In genomic region chr7:138982204-138982623, GRCh38 we compare ENCODE assay signal across 8 cellular contexts. TPM values are rescaled to one million over a fixed set of nuclear protein-coding genes. Genes with fewer than 3 reads are reported as not detected.
DNase-seq lines count a peak whose midpoint lies in the region; ATAC-seq, FAIRE-seq and TF ChIP-seq lines count a peak whose summit lies in the region.

No MANE protein-coding gene starts in this region.

- H3K36me3 ChIP-seq in SK-N-SH (replicated peaks in 1 of 2; ENCODE audit: control insufficient read depth in 1 of 2, insufficient read depth in 2 of 2, low read length in 1 of 2), result peaks cover 0 to 7% of the 10 kb centered on the region in 2 experiments
- no peaks in the 10 kb centered on the region for H3K36me3 ChIP-seq in hepatocyte (replicated peaks; ENCODE audit: insufficient read depth, low read depth)

- POLR2A ChIA-PET in SK-N-SH (lab: Yijun Ruan, JAX) (interaction anchor here (1.1 to 1.9 kb wide), 3 partner anchors 8 to 47 kb away, joined by 3 to 7 read pairs (median 5); no protein-coding TSS in a partner anchor), WTC11 (lab: Charles Lee) (no interaction called here)

- H3K27me3 ChIP-seq in SK-N-SH (ENCODE audit: insufficient read depth) (no peaks in the 10 kb centered on the region), hepatocyte (no peaks in the 10 kb centered on the region)

- peaks cover 3% of the 10 kb centered on the region; the same call in 1 of the 2 replicates for H3K9me3 Mint-ChIP-seq in WTC11
- no peaks in the 10 kb centered on the region for H3K9me3 Mint-ChIP-seq in stimulated activated memory B cell treated with anti-CD40 and anti-IgM and Interleukin-4, amounts not matched to agents 10 μg/mL and 1 μg/mL and 100 μg/mL, for 72 hours

- H4K20me1 ChIP-seq in SK-N-SH (ENCODE audit: insufficient read depth) (peaks cover 11% of the 10 kb centered on the region; the same call in 1 of the 2 replicates), hepatocyte (ENCODE audit: insufficient read depth, poor library complexity, severe bottlenecking) (no peaks in the 10 kb centered on the region)

- peak overlapping the region; percentile 93 for H3K4me2 ChIP-seq in SK-N-SH
- H3K4me2 ChIP-seq in hepatocyte, result peak overlapping the region; percentile 97

- peak overlapping the region; percentile 59 to 67 for H3K4me3 ChIP-seq in SK-N-SH (ENCODE audit: low read depth in 2 of 2, low read length in 1 of 2)
- H3K4me3 ChIP-seq in hepatocyte, result peak overlapping the region; percentile 20

- no peak for FAIRE-seq in D721Med (lab: Jason Lieb, UNC)

- peaks cover 0 to 34% of the 10 kb centered on the region in 2 experiments; a peak in 2 of 4 replicates for H3K4me1 ChIP-seq in SK-N-SH (ENCODE audit: control insufficient read depth in 1 of 2, insufficient read depth in 2 of 2, low read depth in 1 of 2, low read length in 1 of 2)
- H3K4me1 ChIP-seq in hepatocyte (ENCODE audit: insufficient read depth), result peaks cover 10% of the 10 kb centered on the region

- peaks cover 35% of the 10 kb centered on the region for H3K4me1 Mint-ChIP-seq in WTC11
- H3K4me1 Mint-ChIP-seq in stimulated activated memory B cell treated with anti-CD40 and anti-IgM and Interleukin-4, amounts not matched to agents 10 μg/mL and 1 μg/mL and 100 μg/mL, for 72 hours, result peaks cover 18% of the 10 kb centered on the region

- H3K27ac Mint-ChIP-seq in WTC11, result no peak overlapping the region
- no peak overlapping the region for H3K27ac Mint-ChIP-seq in stimulated activated memory B cell treated with anti-CD40 and anti-IgM and Interleukin-4, amounts not matched to agents 10 μg/mL and 1 μg/mL and 100 μg/mL, for 72 hours

- WGBS in SK-N-SH (ENCODE audit: low lambda C conversion rate), result 66% methylated on average over 14 of the region's 14 CpGs
- 37% methylated on average over 14 of the region's 14 CpGs for WGBS in hepatocyte (ENCODE audit: low lambda C conversion rate, missing lambda C conversion rate)

- H3K27me3 Mint-ChIP-seq in WTC11 (ENCODE audit: low read depth), result peaks cover 28% of the 10 kb centered on the region
- H3K27me3 Mint-ChIP-seq in stimulated activated memory B cell treated with anti-CD40 and anti-IgM and Interleukin-4, amounts not matched to agents 10 μg/mL and 1 μg/mL and 100 μg/mL, for 72 hours, result peaks cover 50% of the 10 kb centered on the region

- H3K4me3 Mint-ChIP-seq in WTC11, result peak overlapping the region; percentile 68
- peak overlapping the region; percentile 65 for H3K4me3 Mint-ChIP-seq in stimulated activated memory B cell treated with anti-CD40 and anti-IgM and Interleukin-4, amounts not matched to agents 10 μg/mL and 1 μg/mL and 100 μg/mL, for 72 hours

- no peaks in the 10 kb centered on the region for H3K36me3 Mint-ChIP-seq in WTC11
- no peaks in the 10 kb centered on the region for H3K36me3 Mint-ChIP-seq in stimulated activated memory B cell treated with anti-CD40 and anti-IgM and Interleukin-4, amounts not matched to agents 10 μg/mL and 1 μg/mL and 100 μg/mL, for 72 hours

- ATAC-seq in SK-N-SH treated with all-trans-retinoic acid at 6 μM for 48 hours (no peak), WTC11 (no peak), GM21723 (IDR thresholded peaks at IDR 0.05; ENCODE audit: unreplicated experiment) (no peak), HG03520 (IDR thresholded peaks at IDR 0.05; ENCODE audit: unreplicated experiment) (no peak)
- ATAC-seq in stimulated activated memory B cell treated with anti-CD40 and anti-IgM and Interleukin-4, amounts not matched to agents 10 μg/mL and 1 μg/mL and 100 μg/mL, for 72 hours, result no peak

- CTCF ChIA-PET in SK-N-SH (lab: Yijun Ruan, JAX) (interaction anchor here (0.7 to 5.6 kb wide), 15 partner anchors 8 to 226 kb away, joined by 3 to 65 read pairs (median 3); no protein-coding TSS in a partner anchor), WTC11 (lab: Charles Lee) (interaction anchor here (0.6 to 2.6 kb wide), 6 partner anchors 26 to 96 kb away, joined by 3 to 8 read pairs (median 5); no protein-coding TSS in a partner anchor)

- H3K9me3 ChIP-seq in SK-N-SH (0 out of 2 replicates have a peak, but pooled peaks cover 6% of the 10 kb centered on the region), hepatocyte (ENCODE audit: low read depth) (no peaks in the 10 kb centered on the region)

- peak overlapping the region; percentile 59; the same call in 1 of the 2 replicates for H3K9ac ChIP-seq in SK-N-SH

- H2AFZ ChIP-seq in SK-N-SH (ENCODE audit: low read depth), result peak overlapping the region; percentile 92
- H2AFZ ChIP-seq in hepatocyte, result peak overlapping the region; percentile 97

- H3K79me2 ChIP-seq in SK-N-SH (ENCODE audit: insufficient read depth), result peaks cover 33% of the 10 kb centered on the region
- H3K79me2 ChIP-seq in hepatocyte, result peaks cover 28% of the 10 kb centered on the region

- H3K9me2 ChIP-seq in SK-N-SH (no peaks in the 10 kb centered on the region), hepatocyte (replicated peaks; ENCODE audit: insufficient read depth) (no peaks in the 10 kb centered on the region)

- TF ChIP-seq CTCF in SK-N-SH (IDR thresholded peaks at IDR 0.05), result no peak
- no peak for TF ChIP-seq CTCF in WTC11 (IDR thresholded peaks at IDR 0.05)
- TF ChIP-seq CTCF in hepatocyte (IDR thresholded peaks at IDR 0.05; ENCODE audit: poor library complexity), result no peak
- no peak for TF ChIP-seq CTCF in D721Med (IDR thresholded peaks at IDR 0.05; ENCODE audit: insufficient read depth, missing control alignments)

- TF ChIP-seq RAD21 in SK-N-SH (IDR thresholded peaks at IDR 0.05; ENCODE audit: low read length), result no peak

- DNase-seq in SK-N-SH (no peak), WTC11 (ENCODE audit: low spot score) (no peak), hepatocyte (ENCODE audit: low spot score) (peak; percentile 41), D721Med (ENCODE audit: insufficient read length, low spot score) (no peak)

- no peak overlapping the region; a peak in 2 of 4 replicates for H3K27ac ChIP-seq in SK-N-SH (ENCODE audit: low read depth in 2 of 2, low read length in 1 of 2)
- H3K27ac ChIP-seq in hepatocyte, result peak overlapping the region; percentile 61

- H3F3A ChIP-seq in SK-N-SH (replicated peaks; ENCODE audit: insufficient read depth), result peaks cover 9% of the 10 kb centered on the region

- no peak for TF ChIP-seq EP300 in SK-N-SH (IDR thresholded peaks at IDR 0.05; ENCODE audit: borderline replicate concordance in 1 of 2, low read depth in 1 of 2, low read length in 1 of 2)

TF ChIP-seq in SK-N-SH, 30 proteins besides CTCF, POLR2A, EP300 and RAD21 (continues in another document):
- TF ChIP-seq TAF1 (IDR thresholded peaks at IDR 0.05; ENCODE audit: borderline replicate concordance, low read depth, low read length), result no peak
- no peak for TF ChIP-seq PBX3 (IDR thresholded peaks at IDR 0.05)
- TF ChIP-seq GATA2 (CRISPR knock-in tag; IDR thresholded peaks at IDR 0.05), result no peak
- no peak for TF ChIP-seq POLR2AphosphoS5 (IDR thresholded peaks at IDR 0.05; ENCODE audit: low read depth, low read length)
- no peak for TF ChIP-seq YY1 (IDR thresholded peaks at IDR 0.05; ENCODE audit: low read depth)

TF ChIP-seq in SK-N-SH treated with all-trans-retinoic acid at 6 μM for 48 hours, 23 proteins besides CTCF, POLR2A, EP300 and RAD21 (continues in another document):
- TF ChIP-seq ISL1 (CRISPR knock-in tag; IDR thresholded peaks at IDR 0.05) (no peak), TCF4 (CRISPR knock-in tag; IDR thresholded peaks at IDR 0.05; ENCODE audit: borderline replicate concordance) (no peak), TOX (CRISPR knock-in tag; IDR thresholded peaks at IDR 0.05; ENCODE audit: borderline replicate concordance) (no peak), PPARA (CRISPR knock-in tag; IDR thresholded peaks at IDR 0.05; ENCODE audit: borderline replicate concordance) (no peak)

TF ChIP-seq in WTC11, 78 proteins besides CTCF, POLR2A, EP300 and RAD21:
- TF ChIP-seq FOXK1 (CRISPR knock-in tag; IDR thresholded peaks at IDR 0.05), result peak; percentile 1; the same call in 1 of the 2 replicates
- no peak for TF ChIP-seq HMGA2 (CRISPR knock-in tag; IDR thresholded peaks at IDR 0.05)
- no peak for TF ChIP-seq ARID4B (CRISPR knock-in tag; IDR thresholded peaks at IDR 0.05; ENCODE audit: borderline replicate concordance)
TF ChIP-seq in WTC11: peak in this region for 1.

RNA-seq across cellular contexts. Expression of gene KIAA1549, which starts 1.0 kb away (rescaled TPM):
- polyA plus RNA-seq in SK-N-SH (2012; rRNA removed), result 3.0 and 3.6 TPM in 2 replicates
- 3.3 and 4.1 TPM in 2 replicates for polyA plus RNA-seq in SK-N-SH (2012; cell fraction: cytosol; rRNA removed)
- 5.3 and 5.7 TPM in 2 replicates for polyA plus RNA-seq in SK-N-SH (2012; cell fraction: nucleus; rRNA removed)
- total RNA-seq in WTC11 (2021), result 16.3 to 18.7 TPM (median 17.2 TPM) in 3 replicates
- total RNA-seq in hepatocyte, result 5.7 and 7.3 TPM in 2 replicates
- 2.8 and 3.4 TPM in 2 replicates for polyA plus RNA-seq in hepatocyte

RNA-seq across cellular contexts. Expression of gene ZC3HAV1L, which starts 53.6 kb away (rescaled TPM):
- polyA plus RNA-seq in SK-N-SH (2012; rRNA removed) (9.7 and 14.5 TPM in 2 replicates), hepatocyte (10.3 and 11.6 TPM in 2 replicates)
- 9.1 and 10.8 TPM in 2 replicates for polyA plus RNA-seq in SK-N-SH (2012; cell fraction: cytosol; rRNA removed)
- 27.2 TPM in 2 replicates for polyA plus RNA-seq in SK-N-SH (2012; cell fraction: nucleus; rRNA removed)
- total RNA-seq in WTC11 (2021) (5.8 to 9.3 TPM (median 7.1 TPM) in 3 replicates), hepatocyte (29.0 and 29.9 TPM in 2 replicates)
